21 cellular contexts compared by ENCODE assay signal in the genomic region with DNA sequence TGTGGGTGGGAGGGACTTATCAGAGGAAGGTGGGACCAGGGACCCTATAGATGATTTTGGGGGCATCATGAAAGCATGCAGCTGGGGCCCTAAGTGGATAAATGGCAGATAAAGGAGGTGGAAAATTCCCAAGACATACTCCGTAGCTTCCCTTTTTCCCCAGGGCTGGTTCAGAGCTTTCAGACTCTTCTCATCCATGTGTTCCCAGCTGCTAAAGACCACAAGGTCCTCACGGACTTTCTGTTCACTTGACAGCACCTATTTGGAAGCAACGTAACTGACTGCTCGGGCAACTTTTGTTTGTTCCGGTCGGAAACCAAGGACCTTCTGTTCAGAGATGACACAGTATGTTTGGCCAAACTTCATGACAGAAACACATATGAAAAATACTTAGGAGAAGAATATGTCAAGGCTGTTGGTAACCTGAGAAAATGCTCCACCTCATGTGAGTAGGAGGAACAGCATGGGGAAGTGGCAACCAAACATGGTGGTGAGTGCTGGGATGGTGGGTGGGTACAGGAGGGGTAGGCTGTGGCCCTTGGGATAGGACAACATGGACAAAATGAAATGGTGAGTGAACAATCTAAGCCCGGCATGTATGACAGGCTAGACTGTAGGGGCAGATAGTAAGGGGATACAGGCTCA. TPM values are rescaled to one million over a fixed set of nuclear protein-coding genes. Genes with fewer than 3 reads are reported as not detected.
A peak's percentile ranks its signal among the peaks of the same experiment; 100 is the strongest.
DNase-seq lines count a peak whose midpoint lies in the region; ATAC-seq, FAIRE-seq and TF ChIP-seq lines count a peak whose summit lies in the region.
"Had no signal": no experiment of that assay in that cellular context is flagged by ENCODE, and none has a peak within 500 bp of the region (broad histone marks: within the 10 kb centered on the region; RNA-seq: fewer than 3 reads in every experiment).

No MANE protein-coding gene starts in this region.

- no peaks in the 10 kb centered on the region for H3K4me1 ChIP-seq in OCI-LY1 (ENCODE audit: insufficient read depth, low read length, severe bottlenecking)
- H3K4me1 ChIP-seq in pancreas: no peaks in the 10 kb centered on the region
- H3K4me1 ChIP-seq: BE2C, Peyer's patch, SJCRH30 had no signal

- ATAC-seq in pancreas (peak; percentile 81 to 97 (median 93)), GM21825 (IDR thresholded peaks at IDR 0.05; ENCODE audit: unreplicated experiment) (no peak)

- H3K27ac ChIP-seq in OCI-LY1 (ENCODE audit: low read depth, low read length, poor library complexity, severe bottlenecking): no peak overlapping the region
- no peak overlapping the region for H3K27ac ChIP-seq in pancreas
- H3K27ac ChIP-seq: GM23248, KMS-11, Peyer's patch, SJCRH30 had no signal

- TF ChIP-seq CTCF in GM12872 (IDR thresholded peaks at IDR 0.05; ENCODE audit: insufficient read depth, low read depth, low read length) (0 out of 3 replicates have a peak, but pooled peaks have one; percentile 7), OCI-LY1 (IDR thresholded peaks at IDR 0.05; ENCODE audit: low read length) (peak; percentile 14; the same call in 1 of the 2 replicates), choroid plexus epithelial cell (conservative IDR thresholded peaks at IDR 0.05; ENCODE audit: low read depth, low read length) (no peak), pancreas (IDR thresholded peaks at IDR 0.05) (peak in 2 of 4 donors; percentile 23 to 38)

- no peaks in the 10 kb centered on the region for H3K9me2 ChIP-seq in OCI-LY1 (ENCODE audit: low read depth, low read length)

- H4K20me1 ChIP-seq in OCI-LY1 (ENCODE audit: insufficient read depth, low read length): no peaks in the 10 kb centered on the region

- H3K9me3 ChIP-seq in OCI-LY1 (ENCODE audit: low read length) (no peaks in the 10 kb centered on the region), pancreas (no peaks in the 10 kb centered on the region)
- H3K9me3 ChIP-seq: BE2C, Peyer's patch, SJCRH30 had no signal

- no peaks in the 10 kb centered on the region for H3K79me2 ChIP-seq in OCI-LY1 (ENCODE audit: insufficient read depth, low read length)

- DNase-seq in choroid plexus epithelial cell (ENCODE audit: low read depth) (peak; percentile 4), pancreas (peak in 1 of 6 donors; percentile 30), NCI-H748 (lab: John Stamatoyannopoulos, UW; ENCODE audit: unreplicated experiment) (no peak), NCI-H226 (no peak)
- DNase-seq: BE2C; CD4-positive, CD25-positive, alpha-beta regulatory T cell; DMS79 treated with DMSO at 0.1 percent for 48 hours; GM23248; H9; MV-4-11; NCI-H1105 treated with DMSO at 0.1 percent for 48 hours; NCI-H2029 treated with DMSO at 0.1 percent for 48 hours; NCI-H2171; NCI-H524 treated with DMSO at 0.1 percent for 48 hours; Peyer's patch; SJCRH30; T-helper 9 cell had no signal

- intact Hi-C loops in pancreas (cut with DNase I): loop anchor here in 1 of 3 donors (10.0 kb wide), 1 partner anchor 112 kb away; the partner anchor contains the start of gene TOPBP1

- H2AFZ ChIP-seq in OCI-LY1 (ENCODE audit: low read length): no peak overlapping the region
- H2AFZ ChIP-seq: GM23248 had no signal

- WGBS in pancreas, 2 donors: 47 to 60% methylated on average over 7 of the region's 7 CpGs

- no peak overlapping the region for H3K9ac ChIP-seq in OCI-LY1 (ENCODE audit: low read length)
- H3K9ac ChIP-seq: GM23248, KMS-11 had no signal

- H3K4me3 ChIP-seq in OCI-LY1 (ENCODE audit: low read depth, low read length, poor library complexity, severe bottlenecking) (no peak overlapping the region), choroid plexus epithelial cell (ENCODE audit: low read depth, low read length) (no peak overlapping the region), pancreas (no peak overlapping the region)
- H3K4me3 ChIP-seq: GM23248, Peyer's patch, SJCRH30 had no signal

- H3K36me3 ChIP-seq in OCI-LY1 (ENCODE audit: insufficient read depth, low read length) (no peaks in the 10 kb centered on the region), pancreas (no peaks in the 10 kb centered on the region)
- H3K36me3 ChIP-seq: BE2C, Peyer's patch, SJCRH30 had no signal

- FAIRE-seq in pancreas (lab: Jason Lieb, UNC): no peak

- H3K27me3 ChIP-seq in OCI-LY1 (ENCODE audit: insufficient read depth, low read length): no peaks in the 10 kb centered on the region
- H3K27me3 ChIP-seq in pancreas: no peaks in the 10 kb centered on the region
- H3K27me3 ChIP-seq: Peyer's patch, SJCRH30 had no signal

- H3F3A ChIP-seq in OCI-LY1 (ENCODE audit: insufficient read depth, low read length): no peaks in the 10 kb centered on the region

- H3K4me2 ChIP-seq in OCI-LY1 (ENCODE audit: low read length): no peak overlapping the region
- H3K4me2 ChIP-seq: KMS-11 had no signal

RNA-seq across cellular contexts. Expression of gene SRPRB, which starts 28.7 kb away (rescaled TPM):
- 100 to 1,000 TPM in 2 of 6 donors, 10 to 100 TPM in 4; 67.2 to 132 (median 77.1) TPM for total RNA-seq in pancreas
- polyA plus RNA-seq in pancreas: 10 to 100 TPM; 37.0 to 37.1 TPM

RNA-seq across cellular contexts. Expression of gene TF, which starts 30.7 kb away (rescaled TPM):
- 10 to 100 TPM in 2 of 6 donors, 1 to 10 TPM in 4; 1.1 to 30.7 (median 8.2) TPM for total RNA-seq in pancreas
- polyA plus RNA-seq in pancreas: 1 to 10 TPM; 3.4 to 3.9 TPM
- total RNA-seq: GM23248 had no signal
- polyA plus RNA-seq: CD4-positive, CD25-positive, alpha-beta regulatory T cell had no signal
